Comparison of ENCODE assay signal across 27 cellular contexts in genomic region chr17:11023639-11024479, GRCh38.
"Had no signal": no experiment of that assay in that cellular context is flagged by ENCODE, and none has a peak within 500 bp of the region (broad histone marks: within the 10 kb centered on the region; RNA-seq: fewer than 3 reads in every experiment).

No MANE protein-coding gene starts in this region.

- DNase-seq: heart right ventricle; islet precursor cell; kidney glomerular epithelial cell; left cardiac atrium; left ventricle myocardium inferior; mesendoderm; midbrain; naive thymus-derived CD8-positive, alpha-beta T cell; ovary; right lobe of liver; stimulated activated CD4-positive, alpha-beta T cell treated with anti-CD3 and anti-CD28 coated beads, Interleukin-1b, Interleukin-23, amount 100 ng/mL, for 48 hours; stimulated activated CD4-positive, alpha-beta T cell treated with anti-CD3 and anti-CD28 coated beads, Interleukin-2, amount 100 ng/mL, for 48 hours; stimulated activated CD4-positive, alpha-beta T cell treated with anti-CD3 and anti-CD28 coated beads, Interleukin-4, amount 100 ng/mL, for 4 hours; stimulated activated CD8-positive, alpha-beta memory T cell treated with anti-CD3 and anti-CD28 coated beads, Interleukin-4, amount 100 ng/mL, for 48 hours; stimulated activated naive CD4-positive, alpha-beta T cell treated with Interleukin-2 at 50 U/mL for 16 hours; stimulated activated naive CD8-positive, alpha-beta T cell treated with anti-CD3 and anti-CD28 coated beads, Interleukin-15, amount 100 ng/mL, for 72 hours; substantia nigra; testis; thyroid gland; transverse colon; uterus had no signal

- H3K27ac ChIP-seq: heart right ventricle, hepatocyte, left ventricle myocardium inferior, ovary, right atrium auricular region, right lobe of liver, testis, thyroid gland, transverse colon, uterus had no signal

- H3K9me3 ChIP-seq: heart right ventricle, left ventricle myocardium inferior, ovary, right atrium auricular region, right lobe of liver, testis, thyroid gland, transverse colon, uterus had no signal

- ATAC-seq: heart right ventricle; left cardiac atrium; naive thymus-derived CD8-positive, alpha-beta T cell; right lobe of liver; stimulated activated memory B cell treated with anti-CD40 and anti-IgM and Interleukin-4, amounts not matched to agents 10 μg/mL and 1 μg/mL and 100 μg/mL, for 72 hours; stimulated activated naive CD8-positive, alpha-beta T cell treated with anti-CD3 and anti-CD28 coated beads, Interleukin-15, amount 100 ng/mL, for 72 hours had no signal

- H3K36me3 Mint-ChIP-seq: naive thymus-derived CD8-positive, alpha-beta T cell; stimulated activated memory B cell treated with anti-CD40 and anti-IgM and Interleukin-4, amounts not matched to agents 10 μg/mL and 1 μg/mL and 100 μg/mL, for 72 hours had no signal

- H3K4me3 ChIP-seq: heart right ventricle, hepatocyte, left ventricle myocardium inferior, lung, ovary, right atrium auricular region, right lobe of liver, smooth muscle cell, testis, thyroid gland, transverse colon, uterus had no signal

- H3K27me3 ChIP-seq: hepatocyte, ovary, right atrium auricular region, right lobe of liver, testis, thyroid gland, transverse colon, uterus had no signal

- H3K27me3 Mint-ChIP-seq: stimulated activated memory B cell treated with anti-CD40 and anti-IgM and Interleukin-4, amounts not matched to agents 10 μg/mL and 1 μg/mL and 100 μg/mL, for 72 hours had no signal

- H3K27ac Mint-ChIP-seq: naive thymus-derived CD8-positive, alpha-beta T cell; progenitor cell of endocrine pancreas; stimulated activated memory B cell treated with anti-CD40 and anti-IgM and Interleukin-4, amounts not matched to agents 10 μg/mL and 1 μg/mL and 100 μg/mL, for 72 hours had no signal

- H3K4me3 Mint-ChIP-seq: naive thymus-derived CD8-positive, alpha-beta T cell; stimulated activated memory B cell treated with anti-CD40 and anti-IgM and Interleukin-4, amounts not matched to agents 10 μg/mL and 1 μg/mL and 100 μg/mL, for 72 hours; stimulated activated naive CD8-positive, alpha-beta T cell treated with anti-CD3 and anti-CD28 coated beads, Interleukin-15, amount 100 ng/mL, for 72 hours had no signal

- H3K4me1 ChIP-seq: heart right ventricle, left ventricle myocardium inferior, right atrium auricular region, right lobe of liver, testis, thyroid gland, uterus had no signal

- H3K4me1 Mint-ChIP-seq: naive thymus-derived CD8-positive, alpha-beta T cell; stimulated activated memory B cell treated with anti-CD40 and anti-IgM and Interleukin-4, amounts not matched to agents 10 μg/mL and 1 μg/mL and 100 μg/mL, for 72 hours; stimulated activated naive CD8-positive, alpha-beta T cell treated with anti-CD3 and anti-CD28 coated beads, Interleukin-15, amount 100 ng/mL, for 72 hours had no signal

- H3K9me3 Mint-ChIP-seq: stimulated activated memory B cell treated with anti-CD40 and anti-IgM and Interleukin-4, amounts not matched to agents 10 μg/mL and 1 μg/mL and 100 μg/mL, for 72 hours; stimulated activated naive CD8-positive, alpha-beta T cell treated with anti-CD3 and anti-CD28 coated beads, Interleukin-15, amount 100 ng/mL, for 72 hours had no signal

- H3K36me3 ChIP-seq: heart right ventricle, left ventricle myocardium inferior, ovary, right atrium auricular region, right lobe of liver, thyroid gland, transverse colon, uterus had no signal
